8 cellular contexts compared by ENCODE assay signal in the genomic region with DNA sequence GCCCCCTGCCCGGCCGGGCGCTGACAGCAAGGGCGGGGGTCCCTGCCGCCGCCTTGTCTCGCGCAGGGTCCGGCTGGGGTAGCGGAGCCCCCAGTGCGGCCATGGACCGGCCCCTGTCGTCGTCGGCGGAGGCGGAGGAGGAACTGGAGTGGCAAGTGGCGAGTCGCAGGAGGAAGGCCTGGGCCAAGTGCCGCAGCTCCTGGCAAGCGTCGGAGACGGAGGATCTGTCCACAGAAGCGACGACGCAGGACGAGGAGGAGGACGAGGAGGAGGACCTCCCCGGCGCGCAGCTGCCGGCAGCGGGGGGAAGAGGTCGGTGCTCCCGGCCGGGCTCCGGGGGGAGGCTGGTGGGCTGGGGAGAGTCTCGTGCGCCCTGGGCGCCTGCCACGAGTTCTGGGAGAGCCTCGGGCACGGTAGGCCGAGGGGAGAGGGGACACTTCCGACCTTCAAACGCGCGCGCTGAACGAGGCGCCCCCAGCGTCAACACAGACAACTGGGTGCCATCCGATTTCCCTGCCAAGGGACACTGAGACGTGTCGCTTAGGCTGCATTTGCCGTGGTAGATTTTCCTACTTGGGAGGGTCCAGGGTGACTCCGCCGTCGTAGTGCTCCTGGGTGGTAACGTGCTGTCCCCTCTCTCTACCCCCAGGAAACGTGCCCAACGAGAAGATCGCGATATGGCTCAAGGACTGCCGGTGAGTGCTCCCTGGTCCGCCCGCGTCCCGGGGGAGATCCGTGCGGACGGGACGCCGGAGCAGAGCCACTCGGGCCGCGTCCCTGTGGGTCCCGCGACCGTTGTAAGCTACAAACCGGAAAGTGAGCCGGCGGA. TPM values are rescaled to one million over a fixed set of nuclear protein-coding genes. Genes with fewer than 3 reads are reported as not detected.
DNase-seq lines count a peak whose midpoint lies in the region; ATAC-seq and TF ChIP-seq lines count a peak whose summit lies in the region.

No MANE protein-coding gene starts in this region.

- ATAC-seq in GM18520 (IDR thresholded peaks at IDR 0.05; ENCODE audit: unreplicated experiment): peak; percentile 31
- peak; percentile 57 for ATAC-seq in HG03045 (IDR thresholded peaks at IDR 0.05; ENCODE audit: unreplicated experiment)
- ATAC-seq in left colon: peak; percentile 56

- H3K27ac Mint-ChIP-seq in chondrocyte (ENCODE audit: unreplicated experiment): peak overlapping the region; percentile 96

- H3K27me3 Mint-ChIP-seq in chondrocyte (ENCODE audit: low read depth): no peaks in the 10 kb centered on the region

- peaks cover 2% of the 10 kb centered on the region for H3K36me3 Mint-ChIP-seq in chondrocyte (ENCODE audit: low read depth)

- CTCF ChIA-PET in AG04449 (lab: Yijun Ruan, JAX): interaction anchor here (0.7 to 6.9 kb wide), 10 partner anchors 11 to 323 kb away, joined by 3 to 59 read pairs (median 4); no protein-coding TSS in a partner anchor

- H3K4me1 Mint-ChIP-seq in chondrocyte (ENCODE audit: low read depth): peaks cover 43% of the 10 kb centered on the region

- peak overlapping the region; percentile 92 for H3K4me3 ChIP-seq in AG04449 (ENCODE audit: low read depth, low read length)

- peak; percentile 21 for TF ChIP-seq CTCF in AG04449 (IDR thresholded peaks at IDR 0.05; ENCODE audit: insufficient read depth, low read length, missing control alignments)
- TF ChIP-seq CTCF in chondrocyte (IDR thresholded peaks at IDR 0.05): peak; percentile 53

- no peaks in the 10 kb centered on the region for H3K9me3 Mint-ChIP-seq in chondrocyte (ENCODE audit: low read depth)

- intact Hi-C loops in left colon (cut with DNase I, micrococcal nuclease): no loop called here

- no peak for DNase-seq in AG04449 (ENCODE audit: low read depth, low spot score)
- DNase-seq in NCI-H2171 treated with DMSO at 0.1 percent for 48 hours (lab: John Stamatoyannopoulos, UW): peak; percentile 76
- DNase-seq in activated CD4-positive, CD25-positive, alpha-beta regulatory T cell treated with anti-CD3 and anti-CD28 coated beads, Interleukin-2, amount 50 U/mL, for 72 hours: peak; percentile 66
- DNase-seq in chondrocyte (ENCODE audit: low spot score): peak; percentile 90
- DNase-seq in left colon: peak; percentile 60 to 74
- peak; percentile 31 to 43 for DNase-seq in stimulated activated CD4-positive, alpha-beta T cell treated with anti-CD3 and anti-CD28 coated beads, Interleukin-2, amount 100 ng/mL, for 48 hours

- peak overlapping the region; percentile 99 for H3K4me3 Mint-ChIP-seq in chondrocyte (ENCODE audit: unreplicated experiment)

- POLR2A ChIA-PET in AG04449 (lab: Yijun Ruan, JAX): interaction anchor here (1.0 to 1.4 kb wide), 2 partner anchors 31 to 103 kb away, joined by 3 to 4 read pairs; no protein-coding TSS in a partner anchor

RNA-seq across cellular contexts. Expression of a gene that starts 0.7 kb away (rescaled TPM):
- total RNA-seq in chondrocyte: 64.6 to 75.0 TPM (median 69.0 TPM) in 3 replicates
- 100 to 1,000 TPM; 287 to 367 TPM for total RNA-seq in left colon
